In genomic region chr12:54333420-54334034, GRCh38 we compare ENCODE assay signal across 24 cellular contexts. TPM values are rescaled to one million over a fixed set of nuclear protein-coding genes. Genes with fewer than 3 reads are reported as not detected.
DNase-seq lines count a peak whose midpoint lies in the region; TF ChIP-seq lines count a peak whose summit lies in the region.
"Had no signal": no experiment of that assay in that cellular context is flagged by ENCODE, and none has a peak within 500 bp of the region (broad histone marks: within the 10 kb centered on the region; RNA-seq: fewer than 3 reads in every experiment).

No MANE protein-coding gene starts in this region.

- no peak overlapping the region for H2AFZ ChIP-seq in MM.1S (ENCODE audit: low read length)

- no peaks in the 10 kb centered on the region for H3K27me3 Mint-ChIP-seq in T-helper 1 cell treated with Interleukin-12 subunit alpha and Interleukin-12 subunit beta and Interleukin-4 antibody, amounts not matched to agents 30 μg/mL and 1 μg/mL, for 36 hours (ENCODE audit: low read depth)
- H3K27me3 Mint-ChIP-seq in activated naive CD4-positive, alpha-beta T cell treated with anti-CD3 and anti-CD28 coated beads, Interleukin-2, amount 50 U/mL, for 24 hours = no peaks in the 10 kb centered on the region
- no peaks in the 10 kb centered on the region for H3K27me3 Mint-ChIP-seq in mesothelial cell of epicardium (ENCODE audit: low read depth)
- H3K27me3 Mint-ChIP-seq: IgD-negative memory B cell had no signal

- H3K9me3 Mint-ChIP-seq in T-helper 1 cell treated with Interleukin-12 subunit alpha and Interleukin-12 subunit beta and Interleukin-4 antibody, amounts not matched to agents 30 μg/mL and 1 μg/mL, for 36 hours = no peaks in the 10 kb centered on the region
- no peaks in the 10 kb centered on the region for H3K9me3 Mint-ChIP-seq in activated naive CD4-positive, alpha-beta T cell treated with anti-CD3 and anti-CD28 coated beads, Interleukin-2, amount 50 U/mL, for 24 hours
- no peaks in the 10 kb centered on the region for H3K9me3 Mint-ChIP-seq in mesothelial cell of epicardium
- H3K9me3 Mint-ChIP-seq: CD8-positive, alpha-beta T cell; IgD-negative memory B cell had no signal

- H3K79me2 ChIP-seq in MM.1S (ENCODE audit: low read length) = peaks cover 70% of the 10 kb centered on the region

- no peak overlapping the region for H3K4me3 ChIP-seq in MM.1S (ENCODE audit: low read length)
- H3K4me3 ChIP-seq: Peyer's patch, SJCRH30 had no signal

- no peak overlapping the region for H3K4me3 Mint-ChIP-seq in T-helper 1 cell treated with Interleukin-12 subunit alpha and Interleukin-12 subunit beta and Interleukin-4 antibody, amounts not matched to agents 30 μg/mL and 1 μg/mL, for 36 hours
- H3K4me3 Mint-ChIP-seq in activated naive CD4-positive, alpha-beta T cell treated with anti-CD3 and anti-CD28 coated beads, Interleukin-2, amount 50 U/mL, for 24 hours = peak overlapping the region; percentile 7
- no peak overlapping the region for H3K4me3 Mint-ChIP-seq in mesothelial cell of epicardium
- H3K4me3 Mint-ChIP-seq: CD8-positive, alpha-beta T cell; IgD-negative memory B cell had no signal

- no peaks in the 10 kb centered on the region for H3K36me3 ChIP-seq in MM.1S (replicated peaks; ENCODE audit: insufficient read depth, low read length)

- no peak overlapping the region for H3K9ac ChIP-seq in MM.1S (ENCODE audit: low read length)

- DNase-seq in T-helper 1 cell = no peak
- no peak for DNase-seq in activated naive CD4-positive, alpha-beta T cell treated with anti-CD3 and anti-CD28 coated beads, Interleukin-2, amount 50 U/mL, for 16 hours
- no peak for DNase-seq in mesothelial cell of epicardium (ENCODE audit: low spot score in 2 of 2, unreplicated experiment in 2 of 2)
- no peak for DNase-seq in GM19240 (ENCODE audit: insufficient read length, low spot score)
- DNase-seq in stimulated activated CD4-positive, alpha-beta T cell treated with anti-CD3 and anti-CD28 coated beads, Interleukin-15, amount 100 ng/mL, for 24 hours = no peak
- DNase-seq in MM.1S = no peak
- DNase-seq: C1 segment of cervical spinal cord; CD8-positive, alpha-beta T cell; DMS153; Kasumi-1; NCI-H1417; NCI-H1694 treated with DMSO at 0.1 percent for 48 hours; NCI-H2081 treated with DMSO at 0.1 percent for 48 hours; NCI-H2171 treated with DMSO at 0.1 percent for 48 hours; NCI-H524 treated with DMSO at 0.1 percent for 48 hours; Peyer's patch; SJCRH30 had no signal

- no peak overlapping the region for H3K4me2 ChIP-seq in MM.1S (ENCODE audit: low read depth, low read length)

- no peaks in the 10 kb centered on the region for H3K4me1 ChIP-seq in MM.1S (ENCODE audit: low read length)
- H3K4me1 ChIP-seq: SJCRH30 had no signal

- TF ChIP-seq CTCF in mesothelial cell of epicardium (IDR thresholded peaks at IDR 0.05; ENCODE audit: unreplicated experiment) (no peak), MM.1S (IDR thresholded peaks at IDR 0.05; ENCODE audit: low read length) (no peak)

- peak overlapping the region; percentile 24 for H3K27ac Mint-ChIP-seq in T-helper 1 cell treated with Interleukin-12 subunit alpha and Interleukin-12 subunit beta and Interleukin-4 antibody, amounts not matched to agents 30 μg/mL and 1 μg/mL, for 36 hours
- H3K27ac Mint-ChIP-seq in activated naive CD4-positive, alpha-beta T cell treated with anti-CD3 and anti-CD28 coated beads, Interleukin-2, amount 50 U/mL, for 24 hours = no peak overlapping the region
- peak overlapping the region; percentile 40 for H3K27ac Mint-ChIP-seq in mesothelial cell of epicardium
- H3K27ac Mint-ChIP-seq: CD8-positive, alpha-beta T cell; IgD-negative memory B cell had no signal

- no peak overlapping the region for H3K27ac ChIP-seq in MM.1S (ENCODE audit: low read length)
- H3K27ac ChIP-seq: 22Rv1, Peyer's patch, SJCRH30 had no signal

- H4K20me1 ChIP-seq in MM.1S (ENCODE audit: insufficient read depth, low read length) = no peaks in the 10 kb centered on the region

- no peaks in the 10 kb centered on the region for H3K27me3 ChIP-seq in MM.1S (replicated peaks; ENCODE audit: insufficient read depth, low read length)
- H3K27me3 ChIP-seq: Peyer's patch, SJCRH30 had no signal

- peaks cover 12% of the 10 kb centered on the region for H3K36me3 Mint-ChIP-seq in T-helper 1 cell treated with Interleukin-12 subunit alpha and Interleukin-12 subunit beta and Interleukin-4 antibody, amounts not matched to agents 30 μg/mL and 1 μg/mL, for 36 hours (ENCODE audit: low read depth)
- H3K36me3 Mint-ChIP-seq in activated naive CD4-positive, alpha-beta T cell treated with anti-CD3 and anti-CD28 coated beads, Interleukin-2, amount 50 U/mL, for 24 hours = peaks cover 2% of the 10 kb centered on the region
- H3K36me3 Mint-ChIP-seq in mesothelial cell of epicardium = no peaks in the 10 kb centered on the region
- H3K36me3 Mint-ChIP-seq: IgD-negative memory B cell had no signal

- no peaks in the 10 kb centered on the region for H3K9me3 ChIP-seq in MM.1S (replicated peaks; ENCODE audit: insufficient read depth, low read length)
- H3K9me3 ChIP-seq: Peyer's patch, SJCRH30 had no signal

- H3K4me1 Mint-ChIP-seq in T-helper 1 cell treated with Interleukin-12 subunit alpha and Interleukin-12 subunit beta and Interleukin-4 antibody, amounts not matched to agents 30 μg/mL and 1 μg/mL, for 36 hours (ENCODE audit: low read depth) = peaks cover 33% of the 10 kb centered on the region
- H3K4me1 Mint-ChIP-seq in activated naive CD4-positive, alpha-beta T cell treated with anti-CD3 and anti-CD28 coated beads, Interleukin-2, amount 50 U/mL, for 24 hours = peaks cover 61% of the 10 kb centered on the region
- peaks cover 56% of the 10 kb centered on the region for H3K4me1 Mint-ChIP-seq in mesothelial cell of epicardium

- no peaks in the 10 kb centered on the region; the same call in 1 of the 2 replicates for H3F3A ChIP-seq in MM.1S (ENCODE audit: insufficient read depth, low read length)

- H3K9me2 ChIP-seq in MM.1S (replicated peaks; ENCODE audit: insufficient read depth, low read length) = no peaks in the 10 kb centered on the region

RNA-seq across cellular contexts. Expression of gene COPZ1, which starts 8.6 kb away (rescaled TPM):
- total RNA-seq in mesothelial cell of epicardium = 137 to 145 TPM (median 143 TPM) in 3 replicates

RNA-seq across cellular contexts. Expression of gene GPR84, which starts 30.8 kb away (rescaled TPM):
- total RNA-seq in mesothelial cell of epicardium = 0.18 to 0.32 TPM (median 0.24 TPM) in 3 replicates
- total RNA-seq: CD8-positive, alpha-beta T cell; H1; MCF 10A; Peyer's patch; SJCRH30 had no signal

RNA-seq across cellular contexts. Expression of gene NFE2, which starts 32.7 kb away (rescaled TPM):
- total RNA-seq in mesothelial cell of epicardium = 0.45 to 0.75 TPM (median 0.47 TPM) in 3 replicates
- total RNA-seq: CD8-positive, alpha-beta T cell; OCI-LY7; Peyer's patch; SJCRH30 had no signal

RNA-seq across cellular contexts. Expression of gene ZNF385A, which starts 51.0 kb away (rescaled TPM):
- 30.5 to 35.4 TPM (median 34.2 TPM) in 3 replicates for total RNA-seq in mesothelial cell of epicardium

RNA-seq across cellular contexts. Expression of gene HNRNPA1, which starts 53.0 kb away (rescaled TPM):
- total RNA-seq in mesothelial cell of epicardium = 2,201 to 2,231 TPM (median 2,205 TPM) in 3 replicates
